8 cellular contexts compared by ENCODE assay signal in the genomic region with DNA sequence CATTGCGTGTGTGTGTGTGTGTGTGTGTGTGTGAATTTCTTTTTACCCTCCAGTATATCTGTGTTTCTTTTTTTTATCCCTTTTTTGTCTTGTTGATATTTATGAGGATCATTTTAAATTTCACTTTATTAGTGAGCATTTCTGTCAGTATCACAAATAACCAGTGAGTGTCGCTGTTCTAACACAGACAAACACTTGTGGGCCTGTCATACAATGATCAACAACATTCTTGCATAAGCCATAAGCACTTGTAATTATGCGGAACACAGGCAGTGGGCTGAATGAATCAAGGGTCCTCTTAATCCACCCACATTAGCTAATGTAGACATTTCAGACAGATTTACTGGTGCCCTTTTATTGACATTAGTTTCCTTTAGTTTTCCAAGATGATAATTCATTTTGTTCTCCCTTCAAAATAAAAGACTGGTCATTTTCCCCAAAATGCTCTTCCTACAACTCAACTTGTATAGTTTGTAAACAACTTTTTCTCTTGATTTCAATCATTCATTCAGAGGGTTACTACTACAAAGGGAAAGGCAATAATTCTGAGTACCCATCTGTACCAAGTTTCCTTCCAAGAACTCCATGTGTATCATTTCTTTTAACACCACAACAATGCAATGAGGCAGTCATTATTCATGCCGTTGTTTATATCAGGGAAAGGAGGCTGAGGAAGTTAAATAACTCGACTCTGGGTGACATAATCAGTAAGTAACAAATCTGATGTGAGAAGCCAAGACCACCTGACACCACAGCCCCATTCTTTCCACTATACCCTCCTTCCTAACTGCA. TPM values are rescaled to one million over a fixed set of nuclear protein-coding genes. Genes with fewer than 3 reads are reported as not detected.
A peak's percentile ranks its signal among the peaks of the same experiment; 100 is the strongest.
DNase-seq lines count a peak whose midpoint lies in the region; ATAC-seq and TF ChIP-seq lines count a peak whose summit lies in the region.

No MANE protein-coding gene starts in this region.

- no peak overlapping the region for H2AFZ ChIP-seq in trophoblast cell (ENCODE audit: insufficient read depth, low read length, poor library complexity)

- H3K36me3 ChIP-seq in trophoblast cell (ENCODE audit: control insufficient read depth in 1 of 2, insufficient read depth in 2 of 2, low read length in 2 of 2), result no peaks in the 10 kb centered on the region

- H4K91ac ChIP-seq in trophoblast cell (ENCODE audit: low read depth, low read length), result no peak overlapping the region

- no peak overlapping the region for H3K4me2 ChIP-seq in trophoblast cell (ENCODE audit: low read length)

- WGBS in trophoblast cell (ENCODE audit: extremely low coverage, insufficient coverage, insufficient read length), result no CpG with 5 or more reads among the region's 5 CpGs

- H3K9me3 ChIP-seq in trophoblast cell (ENCODE audit: insufficient read depth, low read depth, low read length), result no peaks in the 10 kb centered on the region

- no peak overlapping the region for H2BK12ac ChIP-seq in trophoblast cell (ENCODE audit: low read length)

- no peaks in the 10 kb centered on the region for H3K79me1 ChIP-seq in trophoblast cell (ENCODE audit: low read length)

- peak; percentile 61 for TF ChIP-seq CTCF in LNCAP (IDR thresholded peaks at IDR 0.05)

- H4K8ac ChIP-seq in trophoblast cell (ENCODE audit: low read depth, low read length), result no peak overlapping the region

- H3K27ac ChIP-seq in trophoblast cell (ENCODE audit: low read depth, low read length), result no peak overlapping the region

- no peak overlapping the region for H3K4ac ChIP-seq in trophoblast cell (ENCODE audit: low read depth, low read length)

- peak; percentile 89 for ATAC-seq in GM21786 (IDR thresholded peaks at IDR 0.05; ENCODE audit: unreplicated experiment)

- H2BK5ac ChIP-seq in trophoblast cell (ENCODE audit: low read depth, low read length, poor library complexity), result no peak overlapping the region

- H3K14ac ChIP-seq in trophoblast cell (ENCODE audit: low read length), result no peak overlapping the region

- H3K9ac ChIP-seq in trophoblast cell (ENCODE audit: low read length), result no peak overlapping the region

- H3K23ac ChIP-seq in trophoblast cell (ENCODE audit: low read length), result no peak overlapping the region

- H2BK120ac ChIP-seq in trophoblast cell (ENCODE audit: insufficient read depth, low read length, poor library complexity), result no peak overlapping the region

- DNase-seq in GM03348 (ENCODE audit: low spot score) (peak; percentile 67), RPMI8226 (peak; percentile 18), fibroblast of peridontal ligament (ENCODE audit: extremely low read depth) (peak; percentile 82), trophoblast cell (peak; percentile 31 to 79), T1000 (lab: John Stamatoyannopoulos, UW) (no peak)
- no peak for DNase-seq in activated effector memory CD4-positive, alpha-beta T cell treated with Interleukin-2 at 50 U/mL for 16 hours

- H3K18ac ChIP-seq in trophoblast cell (ENCODE audit: low read length), result no peak overlapping the region

- no peak overlapping the region for H4K12ac ChIP-seq in trophoblast cell (ENCODE audit: low read depth, low read length)

- H3K27me3 ChIP-seq in trophoblast cell (ENCODE audit: insufficient read depth, low read length), result no peaks in the 10 kb centered on the region

- no peaks in the 10 kb centered on the region for H3K4me1 ChIP-seq in trophoblast cell (ENCODE audit: control insufficient read depth in 1 of 2, insufficient read depth in 2 of 2, low read length in 2 of 2)

- no peak overlapping the region for H2AK5ac ChIP-seq in trophoblast cell (ENCODE audit: low read length)

- H3K79me2 ChIP-seq in trophoblast cell (ENCODE audit: control insufficient read depth, insufficient read depth, low read length, poor library complexity), result no peaks in the 10 kb centered on the region

- no peak overlapping the region for H3K4me3 ChIP-seq in trophoblast cell (ENCODE audit: low read depth, low read length)

RNA-seq across cellular contexts. Expression of gene ANO3, which starts 34.6 kb away (rescaled TPM):
- 0.15 TPM in 2 replicates for polyA plus RNA-seq in trophoblast cell (2013)

Comparison
In these comparisons a context has a peak if more than half of its experiments do, and no peak if none do; other contexts are left out.
1. DNase-seq: peak in GM03348 (single experiment), RPMI8226 (single experiment), fibroblast of peridontal ligament (single experiment) and trophoblast cell (2 of 2); none in activated effector memory CD4-positive, alpha-beta T cell treated with Interleukin-2 at 50 U/mL for 16 hours (single experiment) and T1000 (single experiment).